17 cellular contexts compared by ENCODE assay signal in genomic region chrX:123399709-123400108, GRCh38.
"Had no signal": no experiment of that assay in that cellular context is flagged by ENCODE, and none has a peak within 500 bp of the region (broad histone marks: within the 10 kb centered on the region; RNA-seq: fewer than 3 reads in every experiment).

No MANE protein-coding gene starts in this region.

- H3K27ac Mint-ChIP-seq: naive B cell; nephron; stimulated activated naive B cell treated with anti-CD40 and anti-IgM and Interleukin-4, amounts not matched to agents 10 μg/mL and 1 μg/mL and 100 μg/mL, for 72 hours; stimulated activated naive CD8-positive, alpha-beta T cell treated with anti-CD3 and anti-CD28 coated beads, Interleukin-15, amount 100 ng/mL, for 72 hours had no signal

- H3K4me3 Mint-ChIP-seq: naive B cell; nephron; stimulated activated naive B cell treated with anti-CD40 and anti-IgM and Interleukin-4, amounts not matched to agents 10 μg/mL and 1 μg/mL and 100 μg/mL, for 72 hours; stimulated activated naive CD8-positive, alpha-beta T cell treated with anti-CD3 and anti-CD28 coated beads, Interleukin-15, amount 100 ng/mL, for 72 hours had no signal

- H3K4me1 Mint-ChIP-seq: naive B cell; nephron; stimulated activated naive B cell treated with anti-CD40 and anti-IgM and Interleukin-4, amounts not matched to agents 10 μg/mL and 1 μg/mL and 100 μg/mL, for 72 hours; stimulated activated naive CD8-positive, alpha-beta T cell treated with anti-CD3 and anti-CD28 coated beads, Interleukin-15, amount 100 ng/mL, for 72 hours had no signal

- H3K9me3 Mint-ChIP-seq: nephron; stimulated activated naive B cell treated with anti-CD40 and anti-IgM and Interleukin-4, amounts not matched to agents 10 μg/mL and 1 μg/mL and 100 μg/mL, for 72 hours; stimulated activated naive CD8-positive, alpha-beta T cell treated with anti-CD3 and anti-CD28 coated beads, Interleukin-15, amount 100 ng/mL, for 72 hours had no signal

- H3K27me3 Mint-ChIP-seq: naive B cell; stimulated activated naive B cell treated with anti-CD40 and anti-IgM and Interleukin-4, amounts not matched to agents 10 μg/mL and 1 μg/mL and 100 μg/mL, for 72 hours; stimulated activated naive CD8-positive, alpha-beta T cell treated with anti-CD3 and anti-CD28 coated beads, Interleukin-15, amount 100 ng/mL, for 72 hours had no signal

- H3K36me3 Mint-ChIP-seq: naive B cell; stimulated activated naive B cell treated with anti-CD40 and anti-IgM and Interleukin-4, amounts not matched to agents 10 μg/mL and 1 μg/mL and 100 μg/mL, for 72 hours had no signal

- ATAC-seq: right lobe of liver; stimulated activated naive B cell treated with anti-CD40 and anti-IgM and Interleukin-4, amounts not matched to agents 10 μg/mL and 1 μg/mL and 100 μg/mL, for 72 hours; stimulated activated naive CD8-positive, alpha-beta T cell treated with anti-CD3 and anti-CD28 coated beads, Interleukin-15, amount 100 ng/mL, for 72 hours; upper lobe of right lung had no signal

- DNase-seq: dermis blood vessel endothelial cell; esophagus squamous epithelium; foreskin melanocyte; head of caudate nucleus; hippocampal formation; mesendoderm; naive B cell; retina; right lobe of liver; stimulated activated CD4-positive, alpha-beta T cell treated with anti-CD3 and anti-CD28 coated beads, Interleukin-15, amount 100 ng/mL, for 24 hours; stimulated activated CD4-positive, alpha-beta T cell treated with anti-CD3 and anti-CD28 coated beads, Interleukin-1b, Interleukin-23, amount 100 ng/mL, for 48 hours; stimulated activated CD4-positive, alpha-beta T cell treated with anti-CD3 and anti-CD28 coated beads, Interleukin-4, amount 100 ng/mL, for 4 hours; stimulated activated naive B cell treated with anti-CD40 and anti-IgM and Interleukin-4, amounts not matched to agents 10 μg/mL and 1 μg/mL and 100 μg/mL, for 72 hours; stimulated activated naive CD8-positive, alpha-beta T cell treated with anti-CD3 and anti-CD28 coated beads, Interleukin-15, amount 100 ng/mL, for 72 hours; testis; upper lobe of right lung had no signal
